8 cellular contexts compared by ENCODE assay signal in the genomic region with DNA sequence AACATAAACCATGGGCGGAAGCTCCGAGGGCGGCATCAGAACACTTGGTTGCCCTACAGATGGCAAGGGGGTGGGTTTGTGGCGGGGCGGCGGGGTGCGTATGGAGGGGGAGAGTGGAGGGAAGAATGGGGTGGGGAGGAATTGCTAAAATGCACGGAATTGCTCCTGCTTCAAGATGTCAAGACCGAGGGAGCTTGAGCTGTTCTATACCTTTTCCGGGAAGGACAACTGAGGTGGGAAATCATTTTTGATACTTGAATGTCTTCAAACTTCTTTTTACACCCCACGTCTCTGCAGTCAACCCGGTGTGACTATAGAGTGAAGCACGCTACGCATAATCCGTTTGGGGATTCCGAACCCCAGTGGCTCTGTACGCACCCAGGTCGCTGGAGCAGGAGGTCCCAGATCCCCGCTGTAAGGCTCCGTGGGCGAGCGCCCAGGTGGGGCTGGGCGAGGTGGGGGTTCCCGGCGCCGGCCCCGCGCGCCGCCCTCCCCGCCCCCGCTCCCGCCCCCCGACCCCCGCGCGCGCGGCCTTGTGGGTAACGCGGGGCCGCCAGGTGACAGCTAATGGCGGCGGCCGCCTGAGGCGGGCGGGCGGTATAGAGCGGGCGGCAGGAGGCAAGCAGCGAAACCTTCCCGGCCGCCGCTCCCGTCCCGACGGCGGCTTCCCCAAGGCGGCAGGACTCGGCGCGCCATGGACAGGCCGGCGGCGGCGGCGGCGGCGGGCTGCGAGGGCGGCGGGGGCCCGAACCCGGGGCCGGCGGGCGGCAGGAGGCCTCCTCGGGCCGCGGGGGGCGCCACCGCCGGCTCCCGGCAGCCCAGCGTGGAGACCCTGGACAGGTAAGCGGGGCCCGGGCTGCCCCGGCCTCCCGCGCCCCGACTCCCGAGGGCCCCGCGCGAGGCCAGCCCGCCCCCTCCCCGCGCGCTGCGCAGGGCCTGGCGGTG. TPM values are rescaled to one million over a fixed set of nuclear protein-coding genes. Genes with fewer than 3 reads are reported as not detected.
DNase-seq lines count a peak whose midpoint lies in the region; ATAC-seq and TF ChIP-seq lines count a peak whose summit lies in the region.

A gene (plus strand): TSS at position 560 of the 945 bp plus-strand sequence. CDS start 135 bp downstream, at position 695.

- peak within 1 kb of the TSS; percentile 96 for H3K4me3 Mint-ChIP-seq in CD8-positive, alpha-beta T cell
- peak within 1 kb of the TSS; percentile 86 for H3K4me3 Mint-ChIP-seq in T-helper 1 cell treated with Interleukin-12 subunit alpha and Interleukin-12 subunit beta and Interleukin-4 antibody, amounts not matched to agents 30 μg/mL and 1 μg/mL, for 36 hours
- H3K4me3 Mint-ChIP-seq in immature natural killer cell = peak within 1 kb of the TSS; percentile 90 to 95 (median 92)

- H3K4me3 ChIP-seq in CD8-positive, alpha-beta T cell (ENCODE audit: low read depth, low read length) = peak within 1 kb of the TSS; percentile 82
- H3K4me3 ChIP-seq in brain microvascular endothelial cell (ENCODE audit: low read depth, low read length) = peak within 1 kb of the TSS; percentile 59

- no peaks in the 10 kb centered on the region for H3K36me3 ChIP-seq in CD8-positive, alpha-beta T cell (ENCODE audit: insufficient read depth, low read length)
- no peaks in the 10 kb centered on the region for H3K36me3 ChIP-seq in brain microvascular endothelial cell (replicated peaks)

- H3K27me3 Mint-ChIP-seq in CD8-positive, alpha-beta T cell (ENCODE audit: low read depth) = no peaks in the 10 kb centered on the region
- H3K27me3 Mint-ChIP-seq in T-helper 1 cell treated with Interleukin-12 subunit alpha and Interleukin-12 subunit beta and Interleukin-4 antibody, amounts not matched to agents 30 μg/mL and 1 μg/mL, for 36 hours (ENCODE audit: low read depth) = no peaks in the 10 kb centered on the region
- H3K27me3 Mint-ChIP-seq in immature natural killer cell (ENCODE audit: low read depth in 3 of 3) = peaks cover 2 to 8% (median 5%) of the 10 kb centered on the region in 3 donors

- CTCF ChIA-PET in CD8-positive, alpha-beta T cell (lab: Charles Lee) = interaction anchor here (0.6 to 2.2 kb wide), 7 partner anchors 10 to 707 kb away, joined by 3 to 15 read pairs (median 4); no protein-coding TSS in a partner anchor

- H3K4me1 ChIP-seq in CD8-positive, alpha-beta T cell (ENCODE audit: insufficient read depth, low read length) = peaks cover 62% of the 10 kb centered on the region

- in situ Hi-C loops in brain microvascular endothelial cell (cut with HindIII; ENCODE audit: low pct_ligation_motif_present, low sequenced_read_pairs) = no loop called here

- peaks cover 72% of the 10 kb centered on the region for H3K4me1 Mint-ChIP-seq in CD8-positive, alpha-beta T cell (ENCODE audit: low read depth)
- peaks cover 61% of the 10 kb centered on the region for H3K4me1 Mint-ChIP-seq in T-helper 1 cell treated with Interleukin-12 subunit alpha and Interleukin-12 subunit beta and Interleukin-4 antibody, amounts not matched to agents 30 μg/mL and 1 μg/mL, for 36 hours (ENCODE audit: low read depth)
- peaks cover 53 to 58% of the 10 kb centered on the region in 2 donors for H3K4me1 Mint-ChIP-seq in immature natural killer cell

- H3K36me3 Mint-ChIP-seq in CD8-positive, alpha-beta T cell = peaks cover 6% of the 10 kb centered on the region
- peaks cover 6% of the 10 kb centered on the region for H3K36me3 Mint-ChIP-seq in T-helper 1 cell treated with Interleukin-12 subunit alpha and Interleukin-12 subunit beta and Interleukin-4 antibody, amounts not matched to agents 30 μg/mL and 1 μg/mL, for 36 hours (ENCODE audit: low read depth)
- no peaks in the 10 kb centered on the region for H3K36me3 Mint-ChIP-seq in immature natural killer cell

- intact Hi-C loops in CD8-positive, alpha-beta T cell (cut with DNase I, micrococcal nuclease) = loop anchor here (1.0 to 10.0 kb wide), 7 partner anchors 10 to 756 kb away; a partner anchor contains a TSS

- H3K27ac Mint-ChIP-seq in CD8-positive, alpha-beta T cell = peak within 1 kb of the TSS; percentile 98
- peak within 1 kb of the TSS; percentile 94 for H3K27ac Mint-ChIP-seq in T-helper 1 cell treated with Interleukin-12 subunit alpha and Interleukin-12 subunit beta and Interleukin-4 antibody, amounts not matched to agents 30 μg/mL and 1 μg/mL, for 36 hours
- H3K27ac Mint-ChIP-seq in immature natural killer cell = peak within 1 kb of the TSS; percentile 89 to 98 (median 97)

- no peaks in the 10 kb centered on the region for H3K27me3 ChIP-seq in CD8-positive, alpha-beta T cell (ENCODE audit: insufficient read depth, low read length)
- H3K27me3 ChIP-seq in brain microvascular endothelial cell (replicated peaks) = no peaks in the 10 kb centered on the region

- H3K9me3 Mint-ChIP-seq in CD8-positive, alpha-beta T cell = no peaks in the 10 kb centered on the region
- peaks cover 4% of the 10 kb centered on the region for H3K9me3 Mint-ChIP-seq in T-helper 1 cell treated with Interleukin-12 subunit alpha and Interleukin-12 subunit beta and Interleukin-4 antibody, amounts not matched to agents 30 μg/mL and 1 μg/mL, for 36 hours
- no peaks in the 10 kb centered on the region for H3K9me3 Mint-ChIP-seq in immature natural killer cell

- no peaks in the 10 kb centered on the region for H3K9me3 ChIP-seq in CD8-positive, alpha-beta T cell (ENCODE audit: low read length)

- peak; percentile 59 for ATAC-seq in CD8-positive, alpha-beta T cell
- ATAC-seq in GM19455 (IDR thresholded peaks at IDR 0.05; ENCODE audit: unreplicated experiment) = peak; percentile 59
- ATAC-seq in HG03558 (IDR thresholded peaks at IDR 0.05; ENCODE audit: extremely low read depth, unreplicated experiment) = peak; percentile 21

- peak; percentile 16 to 73 (median 49) for DNase-seq in CD8-positive, alpha-beta T cell
- DNase-seq in brain microvascular endothelial cell (no peak), immature natural killer cell (peak; percentile 45 to 48 (median 46)), kidney glomerular epithelial cell (lab: John Stamatoyannopoulos, UW) (no peak)
- peak; percentile 51 to 53 for DNase-seq in stimulated activated CD4-positive, alpha-beta T cell treated with anti-CD3 and anti-CD28 coated beads, Interleukin-1b, Interleukin-23, amount 100 ng/mL, for 4 hours (ENCODE audit: low read depth in 2 of 2)

- H3K27ac ChIP-seq in CD8-positive, alpha-beta T cell (ENCODE audit: low read depth, low read length) = peak within 1 kb of the TSS; percentile 82
- H3K27ac ChIP-seq in brain microvascular endothelial cell = peak within 1 kb of the TSS; percentile 73

- no peak for TF ChIP-seq CTCF in CD8-positive, alpha-beta T cell (IDR thresholded peaks at IDR 0.05)
- no peak for TF ChIP-seq CTCF in brain microvascular endothelial cell (IDR thresholded peaks at IDR 0.05; ENCODE audit: low read depth, low read length, missing control alignments)

- POLR2A ChIA-PET in CD8-positive, alpha-beta T cell (lab: Charles Lee) = interaction anchor here (0.9 to 3.7 kb wide), 6 partner anchors 9 to 753 kb away, joined by 3 to 14 read pairs (median 6); a partner anchor contains a TSS

RNA-seq across cellular contexts. Expression of the gene that starts here (rescaled TPM):
- total RNA-seq in CD8-positive, alpha-beta T cell = 10 to 100 TPM; 32.0 to 32.4 TPM
- 10 to 100 TPM; 13.9 to 21.3 (median 15.3) TPM for polyA plus RNA-seq in immature natural killer cell

Comparison
In these comparisons a context has a peak if more than half of its experiments do, and no peak if none do; other contexts are left out.
1. DNase-seq: peak in CD8-positive, alpha-beta T cell (7 of 7), immature natural killer cell (3 of 3) and stimulated activated CD4-positive, alpha-beta T cell treated with anti-CD3 and anti-CD28 coated beads, Interleukin-1b, Interleukin-23, amount 100 ng/mL, for 4 hours (2 of 2); none in brain microvascular endothelial cell (single experiment) and kidney glomerular epithelial cell (single experiment).
2. Peak in every context shown above with its lines, with median percentiles within 50 percentile points of each other: ATAC-seq, H3K27ac Mint-ChIP-seq and H3K4me3 Mint-ChIP-seq.